Comparison of ENCODE assay signal across 1 cellular context in the genomic region with DNA sequence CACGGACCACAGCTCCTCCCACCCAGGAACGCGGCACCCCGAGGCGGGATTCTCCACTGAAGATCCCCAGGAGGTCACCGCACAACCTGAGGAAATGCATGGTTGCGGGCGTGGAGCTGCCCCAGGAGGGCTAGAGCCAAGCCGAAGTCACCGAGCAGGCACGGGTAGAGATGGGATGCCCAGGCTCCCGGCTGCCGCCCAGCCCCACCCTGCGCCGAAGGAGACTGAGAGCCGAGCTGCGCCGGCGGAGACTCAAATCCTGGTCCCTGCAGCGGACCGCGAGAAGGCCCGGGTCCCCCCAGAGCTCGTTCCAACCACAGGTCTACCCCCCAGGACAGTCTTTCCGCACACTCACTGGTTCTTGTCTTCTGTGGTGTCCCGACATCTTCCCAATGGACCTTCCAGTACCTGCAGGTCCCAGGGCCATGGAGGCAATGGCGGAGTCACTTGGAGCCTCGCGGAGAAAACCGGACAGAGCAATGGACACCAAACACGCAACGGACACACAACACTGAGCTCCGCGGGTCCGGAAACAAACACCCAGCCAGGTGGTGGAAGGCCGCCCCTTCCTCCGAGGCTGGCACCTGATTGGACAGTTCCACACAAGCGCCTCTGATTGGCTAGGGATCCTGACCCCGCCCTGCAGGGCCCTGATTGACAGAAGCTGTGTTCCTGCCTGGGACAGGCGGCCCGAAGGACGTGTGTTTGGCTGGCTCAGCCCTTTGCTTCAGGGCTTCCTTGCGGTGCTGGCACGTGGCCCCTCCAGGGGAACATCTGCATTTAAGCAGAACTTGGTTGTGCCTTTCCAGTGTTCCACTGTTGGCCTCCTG.
TF ChIP-seq lines count a peak whose summit lies in the region.

No MANE protein-coding gene starts in this region.

TF ChIP-seq in liver, 16 proteins besides CTCF, POLR2A, EP300 and RAD21 (continued from another document):
- TF ChIP-seq, protein P1, sequence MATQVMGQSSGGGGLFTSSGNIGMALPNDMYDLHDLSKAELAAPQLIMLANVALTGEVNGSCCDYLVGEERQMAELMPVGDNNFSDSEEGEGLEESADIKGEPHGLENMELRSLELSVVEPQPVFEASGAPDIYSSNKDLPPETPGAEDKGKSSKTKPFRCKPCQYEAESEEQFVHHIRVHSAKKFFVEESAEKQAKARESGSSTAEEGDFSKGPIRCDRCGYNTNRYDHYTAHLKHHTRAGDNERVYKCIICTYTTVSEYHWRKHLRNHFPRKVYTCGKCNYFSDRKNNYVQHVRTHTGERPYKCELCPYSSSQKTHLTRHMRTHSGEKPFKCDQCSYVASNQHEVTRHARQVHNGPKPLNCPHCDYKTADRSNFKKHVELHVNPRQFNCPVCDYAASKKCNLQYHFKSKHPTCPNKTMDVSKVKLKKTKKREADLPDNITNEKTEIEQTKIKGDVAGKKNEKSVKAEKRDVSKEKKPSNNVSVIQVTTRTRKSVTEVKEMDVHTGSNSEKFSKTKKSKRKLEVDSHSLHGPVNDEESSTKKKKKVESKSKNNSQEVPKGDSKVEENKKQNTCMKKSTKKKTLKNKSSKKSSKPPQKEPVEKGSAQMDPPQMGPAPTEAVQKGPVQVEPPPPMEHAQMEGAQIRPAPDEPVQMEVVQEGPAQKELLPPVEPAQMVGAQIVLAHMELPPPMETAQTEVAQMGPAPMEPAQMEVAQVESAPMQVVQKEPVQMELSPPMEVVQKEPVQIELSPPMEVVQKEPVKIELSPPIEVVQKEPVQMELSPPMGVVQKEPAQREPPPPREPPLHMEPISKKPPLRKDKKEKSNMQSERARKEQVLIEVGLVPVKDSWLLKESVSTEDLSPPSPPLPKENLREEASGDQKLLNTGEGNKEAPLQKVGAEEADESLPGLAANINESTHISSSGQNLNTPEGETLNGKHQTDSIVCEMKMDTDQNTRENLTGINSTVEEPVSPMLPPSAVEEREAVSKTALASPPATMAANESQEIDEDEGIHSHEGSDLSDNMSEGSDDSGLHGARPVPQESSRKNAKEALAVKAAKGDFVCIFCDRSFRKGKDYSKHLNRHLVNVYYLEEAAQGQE (IDR thresholded peaks at IDR 0.05) = no peak
- TF ChIP-seq SP1 (IDR thresholded peaks at IDR 0.05) = no peak
- TF ChIP-seq, protein P2, sequence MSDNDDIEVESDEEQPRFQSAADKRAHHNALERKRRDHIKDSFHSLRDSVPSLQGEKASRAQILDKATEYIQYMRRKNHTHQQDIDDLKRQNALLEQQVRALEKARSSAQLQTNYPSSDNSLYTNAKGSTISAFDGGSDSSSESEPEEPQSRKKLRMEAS (IDR thresholded peaks at IDR 0.05) = no peak
- TF ChIP-seq YY1 (IDR thresholded peaks at IDR 0.05) = no peak
- no peak for TF ChIP-seq FOXA2 (IDR thresholded peaks at IDR 0.05)
